ENCODE assay signal across 1 cellular context in genomic region chr1:212432706-212433576, GRCh38.
TF ChIP-seq lines count a peak whose summit lies in the region.

TSS of gene NENF (plus strand) at chr1:212432920. CDS start at chr1:212432944, 24 bp downstream.

TF ChIP-seq in K562, 482 proteins besides CTCF, POLR2A, EP300 and RAD21 (continued from another document and continues in another):
- no peak for TF ChIP-seq GABPB1 (CRISPR knock-in tag; IDR thresholded peaks at IDR 0.05)
- TF ChIP-seq ZNF277 (CRISPR knock-in tag; IDR thresholded peaks at IDR 0.05; ENCODE audit: borderline replicate concordance): no peak
- TF ChIP-seq RBM15 (IDR thresholded peaks at IDR 0.05; ENCODE audit: insufficient read depth, low read length): no peak
- no peak for TF ChIP-seq MXD1 (CRISPR knock-in tag; IDR thresholded peaks at IDR 0.05; ENCODE audit: borderline replicate concordance, poor library complexity, severe bottlenecking)
- TF ChIP-seq TAF9B (IDR thresholded peaks at IDR 0.05; ENCODE audit: partially characterized antibody): no peak
- TF ChIP-seq ATF1 (CRISPR knock-in tag; IDR thresholded peaks at IDR 0.05): no peak
- no peak for TF ChIP-seq ATF1 (tag; IDR thresholded peaks at IDR 0.05)
- TF ChIP-seq ILF3 (IDR thresholded peaks at IDR 0.05; ENCODE audit: borderline replicate concordance): no peak
- TF ChIP-seq ZNF143 (CRISPR knock-in tag; IDR thresholded peaks at IDR 0.05): no peak
- TF ChIP-seq BHLHE40 (IDR thresholded peaks at IDR 0.05; ENCODE audit: low read length): no peak
- peak; percentile 49; the same call in 1 of the 2 replicates for TF ChIP-seq ZNF668 (CRISPR knock-in tag; IDR thresholded peaks at IDR 0.05)
- TF ChIP-seq ATF4 (CRISPR knock-in tag; IDR thresholded peaks at IDR 0.05): no peak
- TF ChIP-seq RBM39 (optimal IDR thresholded peaks at IDR 0.05; ENCODE audit: low read depth, low read length): no peak
- peak; percentile 11; the same call in 1 of the 2 replicates for TF ChIP-seq SAFB (IDR thresholded peaks at IDR 0.05; ENCODE audit: borderline replicate concordance, low read depth, low read length)
- no peak for TF ChIP-seq WHSC1 (IDR thresholded peaks at IDR 0.05; ENCODE audit: low read length)
- TF ChIP-seq ZNF239 (CRISPR knock-in tag; IDR thresholded peaks at IDR 0.05): no peak
- TF ChIP-seq OTX1 (CRISPR knock-in tag; IDR thresholded peaks at IDR 0.05): no peak
- TF ChIP-seq TSC22D4 (tag; IDR thresholded peaks at IDR 0.05): no peak
- TF ChIP-seq U2AF1 (optimal IDR thresholded peaks at IDR 0.05; ENCODE audit: low read depth, low read length): peak; percentile 22
- TF ChIP-seq ATF7 (IDR thresholded peaks at IDR 0.05): peak; percentile 41; the same call in 1 of the 2 replicates
- no peak for TF ChIP-seq EWSR1 (IDR thresholded peaks at IDR 0.05; ENCODE audit: borderline replicate concordance, low read depth, partially characterized antibody)
- TF ChIP-seq NFE2L1 (tag; IDR thresholded peaks at IDR 0.05; ENCODE audit: borderline replicate concordance, low read depth): no peak
- TF ChIP-seq ZKSCAN1 (IDR thresholded peaks at IDR 0.05; ENCODE audit: low read depth, low read length): no peak
- TF ChIP-seq NCOA1 (IDR thresholded peaks at IDR 0.05; ENCODE audit: low read depth): no peak
- TF ChIP-seq DNMT1 (IDR thresholded peaks at IDR 0.05): no peak
- TF ChIP-seq MBD1 (CRISPR knock-in tag; IDR thresholded peaks at IDR 0.05): no peak
- TF ChIP-seq SAP30 (IDR thresholded peaks at IDR 0.05; ENCODE audit: borderline replicate concordance, insufficient read depth, low read depth, low read length, poor library complexity, severe bottlenecking): peak; percentile 46
- no peak for TF ChIP-seq USF2 (CRISPR knock-in tag; IDR thresholded peaks at IDR 0.05)
- TF ChIP-seq ZBTB2 (IDR thresholded peaks at IDR 0.05): no peak
- no peak; the same call in 1 of the 2 replicates for TF ChIP-seq CBX1 (IDR thresholded peaks at IDR 0.05; ENCODE audit: low read depth)
- no peak for TF ChIP-seq PKNOX1 (IDR thresholded peaks at IDR 0.05)
- no peak for TF ChIP-seq COPS2 (conservative IDR thresholded peaks at IDR 0.05)
- TF ChIP-seq CEBPG (CRISPR knock-in tag; IDR thresholded peaks at IDR 0.05): no peak
- no peak for TF ChIP-seq CEBPG (tag; conservative IDR thresholded peaks at IDR 0.05 in 1 of 2, IDR thresholded peaks at IDR 0.05 in 1 of 2)
- TF ChIP-seq TBL1XR1 (IDR thresholded peaks at IDR 0.05; ENCODE audit: low read length in 2 of 2): no peak
- no peak for TF ChIP-seq ZEB2 (IDR thresholded peaks at IDR 0.05)
- TF ChIP-seq CEBPZ (IDR thresholded peaks at IDR 0.05; ENCODE audit: borderline replicate concordance, low read depth, low read length): no peak
- TF ChIP-seq CHD4 (IDR thresholded peaks at IDR 0.05; ENCODE audit: insufficient read depth, insufficient replicate concordance, low read depth, low read length, poor library complexity, severe bottlenecking): no peak
- TF ChIP-seq MTA2 (IDR thresholded peaks at IDR 0.05; ENCODE audit: low read depth): no peak
- no peak for TF ChIP-seq SP2 (IDR thresholded peaks at IDR 0.05; ENCODE audit: extremely low read depth, low read depth, low read length, poor library complexity, severe bottlenecking)
- no peak for TF ChIP-seq ZNF398 (CRISPR knock-in tag; IDR thresholded peaks at IDR 0.05)
- TF ChIP-seq ESRRA (IDR thresholded peaks at IDR 0.05; ENCODE audit: borderline replicate concordance, low read depth): peak; percentile 6; the same call in 1 of the 2 replicates
- no peak for TF ChIP-seq PHTF2 (CRISPR knock-in tag; IDR thresholded peaks at IDR 0.05)
- TF ChIP-seq ZNF511 (CRISPR knock-in tag; IDR thresholded peaks at IDR 0.05): 0 out of 2 replicates have a peak, but pooled peaks have one; percentile 12
- no peak for TF ChIP-seq ZNF639 (CRISPR knock-in tag; conservative IDR thresholded peaks at IDR 0.05 in 1 of 2, IDR thresholded peaks at IDR 0.05 in 1 of 2)
- 0 out of 2 replicates have a peak, but pooled peaks have one; percentile 29 for TF ChIP-seq ZNF12 (CRISPR knock-in tag; IDR thresholded peaks at IDR 0.05)
- TF ChIP-seq E2F5 (CRISPR knock-in tag; IDR thresholded peaks at IDR 0.05): no peak
- no peak for TF ChIP-seq NCOA4 (IDR thresholded peaks at IDR 0.05; ENCODE audit: partially characterized antibody)
- peak; percentile 65 for TF ChIP-seq SIN3B (IDR thresholded peaks at IDR 0.05; ENCODE audit: low read depth)
- no peak for TF ChIP-seq ZNF780A (CRISPR knock-in tag; IDR thresholded peaks at IDR 0.05)
- no peak for TF ChIP-seq FOS (IDR thresholded peaks at IDR 0.05; ENCODE audit: extremely low read depth, insufficient read length)
